19 cellular contexts compared by ENCODE assay signal in the genomic region with DNA sequence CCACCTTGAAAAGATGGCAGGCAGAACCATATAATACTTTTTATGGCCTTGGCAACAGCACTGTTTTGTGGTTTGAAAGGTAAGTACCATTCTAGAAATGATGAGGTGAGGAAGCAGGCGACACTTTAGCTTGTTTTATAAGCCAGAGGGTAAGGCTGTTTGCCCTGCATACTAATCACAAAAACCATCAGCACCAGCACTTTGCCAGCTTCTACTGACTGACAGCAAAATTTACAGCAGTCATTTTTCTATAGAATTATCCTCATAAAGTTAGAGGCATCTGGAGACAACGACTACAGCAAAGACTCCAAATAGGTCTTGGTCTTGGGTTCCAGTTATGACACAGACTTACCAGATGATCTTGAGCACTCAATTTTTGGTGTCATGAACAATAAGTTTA.
"Had no signal": no experiment of that assay in that cellular context is flagged by ENCODE, and none has a peak within 500 bp of the region (broad histone marks: within the 10 kb centered on the region; RNA-seq: fewer than 3 reads in every experiment).

No MANE protein-coding gene starts in this region.

- ATAC-seq: gastrocnemius medialis; mucosa of descending colon; natural killer cell treated with Interleukin-12 subunit alpha and Interleukin-12 subunit beta and Interleukin-15 and Interleukin-18, amount 100 ng/mL, for 72 hours; pancreas; right lobe of liver; stimulated activated naive B cell treated with anti-CD40 and anti-IgM and Interleukin-4, amounts not matched to agents 10 μg/mL and 1 μg/mL and 100 μg/mL, for 72 hours; upper lobe of right lung had no signal

- H3K27me3 ChIP-seq: dorsolateral prefrontal cortex, gastrocnemius medialis, neutrophil, pancreas, right lobe of liver, tibial nerve, upper lobe of right lung, uterus had no signal

- H3K36me3 ChIP-seq: gastrocnemius medialis, neutrophil, pancreas, right lobe of liver, thoracic aorta, tibial nerve, upper lobe of right lung, uterus had no signal

- H3K4me3 ChIP-seq: dorsolateral prefrontal cortex, gastrocnemius medialis, lung, mucosa of descending colon, pancreas, right lobe of liver, thoracic aorta, tibial nerve, upper lobe of right lung, uterus had no signal

- H3K4me1 ChIP-seq: gastrocnemius medialis, right lobe of liver, tibial nerve, upper lobe of right lung, uterus had no signal

- H3K9me3 ChIP-seq: gastrocnemius medialis, mucosa of descending colon, neutrophil, pancreas, right lobe of liver, thoracic aorta, tibial nerve, upper lobe of right lung, uterus had no signal

- DNase-seq: dorsolateral prefrontal cortex; effector CD4-positive, alpha-beta T cell; gastrocnemius medialis; head of caudate nucleus; mucosa of descending colon; naive B cell; pancreas; right lobe of liver; small intestine; stimulated activated CD4-positive, alpha-beta T cell treated with anti-CD3 and anti-CD28 coated beads, Interleukin-15, amount 100 ng/mL, for 24 hours; stimulated activated CD4-positive, alpha-beta T cell treated with anti-CD3 and anti-CD28 coated beads, Interleukin-2, amount 100 ng/mL, for 48 hours; stimulated activated naive B cell treated with anti-CD40 and anti-IgM and Interleukin-4, amounts not matched to agents 10 μg/mL and 1 μg/mL and 100 μg/mL, for 72 hours; upper lobe of right lung; uterus had no signal

- H3K27ac ChIP-seq: dorsolateral prefrontal cortex, gastrocnemius medialis, neutrophil, pancreas, right lobe of liver, thoracic aorta, tibial nerve, upper lobe of right lung, uterus had no signal
